In the genomic region with DNA sequence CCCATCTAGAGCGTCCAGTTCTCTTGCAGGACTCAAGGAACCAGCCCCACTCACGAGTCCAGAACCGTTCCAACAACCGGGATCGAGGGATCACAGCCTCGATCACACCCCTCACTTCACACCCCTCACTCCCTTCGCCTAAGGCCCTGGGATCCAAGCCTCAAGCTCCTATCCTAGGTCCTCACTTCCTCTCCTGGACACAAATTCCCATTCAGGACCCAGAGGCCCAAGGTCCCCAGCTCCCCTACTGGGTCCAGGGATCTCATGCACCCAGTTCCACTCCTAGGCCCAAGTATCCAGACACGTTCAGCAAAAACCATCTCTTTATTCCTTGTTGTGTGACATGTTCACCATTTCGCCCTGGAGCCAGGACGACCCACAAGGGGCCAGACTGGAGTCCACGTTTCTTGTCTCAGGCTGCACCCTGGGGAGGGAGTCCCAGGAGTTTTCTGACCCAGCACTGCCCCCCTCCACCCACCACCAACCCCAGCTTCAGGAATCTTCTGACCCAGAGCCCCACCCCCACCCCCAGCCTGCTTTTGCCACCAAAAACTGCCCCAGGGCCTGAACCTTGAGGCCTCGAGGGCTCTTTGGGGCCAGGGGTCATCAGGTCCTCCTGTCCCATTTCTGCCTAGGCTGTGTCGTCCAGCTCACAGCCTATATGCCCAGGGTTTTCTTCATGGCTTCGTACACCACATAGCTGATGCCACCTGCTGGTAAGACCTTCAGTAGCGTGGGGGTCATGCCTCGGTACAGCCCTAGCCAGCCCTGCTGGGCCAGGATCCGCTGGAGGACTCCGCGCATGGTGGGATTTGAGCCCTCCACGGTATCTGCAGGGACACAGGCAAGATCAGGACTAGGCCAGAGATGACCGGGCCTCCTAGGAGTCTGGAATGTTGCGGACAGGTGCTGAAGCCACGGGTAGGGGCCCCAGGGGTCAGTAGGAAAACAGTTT, we compare ENCODE assay signal across 8 cellular contexts. TPM values are rescaled to one million over a fixed set of nuclear protein-coding genes. Genes with fewer than 3 reads are reported as not detected.
DNase-seq lines count a peak whose midpoint lies in the region; ATAC-seq, FAIRE-seq and TF ChIP-seq lines count a peak whose summit lies in the region.

No MANE protein-coding gene starts in this region.

- TF ChIP-seq POLR2A in GM12891 (IDR thresholded peaks at IDR 0.05; ENCODE audit: low read depth, low read length): no peak

- H3K27ac ChIP-seq in PC-3 (ENCODE audit: low read length): no peak overlapping the region

- POLR2A ChIA-PET in PC-3 (lab: Charles Lee; ENCODE audit: unreplicated experiment): interaction anchor here (1.2 kb wide), 1 partner anchor 33 kb away, joined by 3 read pairs; a partner anchor contains a TSS

- H3K27me3 Mint-ChIP-seq in effector memory CD8-positive, alpha-beta T cell: no peaks in the 10 kb centered on the region
- H3K27me3 Mint-ChIP-seq in progenitor cell of endocrine pancreas: peaks cover 12% of the 10 kb centered on the region

- peak overlapping the region; percentile 4; the same call in 1 of the 2 replicates for H3K4me2 ChIP-seq in PC-3 (ENCODE audit: low read length)

- no peaks in the 10 kb centered on the region for H3K9me3 Mint-ChIP-seq in effector memory CD8-positive, alpha-beta T cell
- H3K9me3 Mint-ChIP-seq in progenitor cell of endocrine pancreas (ENCODE audit: low read depth): no peaks in the 10 kb centered on the region

- peaks cover 32% of the 10 kb centered on the region for H3K79me2 ChIP-seq in PC-3 (ENCODE audit: low read length)

- no peak overlapping the region for H3K4me3 ChIP-seq in PC-3 (ENCODE audit: low read length)

- peak overlapping the region; percentile 55 to 70 for H3K4me3 Mint-ChIP-seq in effector memory CD8-positive, alpha-beta T cell
- H3K4me3 Mint-ChIP-seq in progenitor cell of endocrine pancreas (ENCODE audit: low read depth): peak overlapping the region; percentile 70

- TSS peak; percentile 98 for BruUV-seq in PC-3 (replicated peaks; lab: Mats Ljungman, UMichigan)

- H3K27me3 ChIP-seq in PC-3 (ENCODE audit: low read length): no peaks in the 10 kb centered on the region

- CTCF ChIA-PET in PC-3 (lab: Charles Lee): no interaction called here

- H3K9me2 ChIP-seq in PC-3 (replicated peaks; ENCODE audit: low read length): no peaks in the 10 kb centered on the region

- peaks cover 16% of the 10 kb centered on the region; the same call in 1 of the 2 replicates for H3K36me3 ChIP-seq in PC-3 (ENCODE audit: low read depth, low read length)

- DNase-seq in GM12891 (ENCODE audit: insufficient read length, low spot score): no peak
- peak; percentile 19 for DNase-seq in PC-3
- DNase-seq in effector memory CD8-positive, alpha-beta T cell: no peak
- DNase-seq in progenitor cell of endocrine pancreas (ENCODE audit: low spot score, unreplicated experiment): no peak
- no peak for DNase-seq in NCI-H524 treated with DMSO at 0.1 percent for 48 hours (lab: John Stamatoyannopoulos, UW)
- DNase-seq in GOT3 (lab: John Stamatoyannopoulos, UW): no peak
- DNase-seq in NCI-H345 (lab: John Stamatoyannopoulos, UW): no peak

- ATAC-seq in PC-3 (no peak), GM19328 (IDR thresholded peaks at IDR 0.05; ENCODE audit: unreplicated experiment) (no peak)
- ATAC-seq in effector memory CD8-positive, alpha-beta T cell (replicated peaks): no peak

- H3K9me3 ChIP-seq in PC-3 (ENCODE audit: low read length): no peaks in the 10 kb centered on the region

- H3F3A ChIP-seq in PC-3 (ENCODE audit: low read length, unreplicated experiment): no peaks in the 10 kb centered on the region

- peak overlapping the region; percentile 78 for H2AFZ ChIP-seq in PC-3 (ENCODE audit: low read length)

- peaks cover 17% of the 10 kb centered on the region; the same call in 1 of the 2 replicates for H3K4me1 ChIP-seq in PC-3 (ENCODE audit: insufficient read depth, low read length)

- peaks cover 24 to 33% of the 10 kb centered on the region in 2 donors for H3K4me1 Mint-ChIP-seq in effector memory CD8-positive, alpha-beta T cell (ENCODE audit: low read depth in 2 of 2)
- H3K4me1 Mint-ChIP-seq in progenitor cell of endocrine pancreas (ENCODE audit: low read depth): peaks cover 11% of the 10 kb centered on the region

- H3K27ac Mint-ChIP-seq in effector memory CD8-positive, alpha-beta T cell: peak overlapping the region; percentile 57 to 81
- peak overlapping the region; percentile 90 for H3K27ac Mint-ChIP-seq in progenitor cell of endocrine pancreas

- peaks cover 30% of the 10 kb centered on the region for H4K20me1 ChIP-seq in PC-3 (ENCODE audit: low read length)

- H3K9ac ChIP-seq in PC-3 (ENCODE audit: low read length): peak overlapping the region; percentile 12; the same call in 1 of the 2 replicates

- intact Hi-C loops in PC-3 (cut with micrococcal nuclease): loop anchor here (1.0 to 5.0 kb wide), 3 partner anchors 34 to 299 kb away; a partner anchor contains a TSS

- peaks cover 19% of the 10 kb centered on the region for H3K36me3 Mint-ChIP-seq in effector memory CD8-positive, alpha-beta T cell (ENCODE audit: insufficient read depth)
- peaks cover 6% of the 10 kb centered on the region for H3K36me3 Mint-ChIP-seq in progenitor cell of endocrine pancreas (ENCODE audit: insufficient read depth)

- TF ChIP-seq CTCF in PC-3 (conservative IDR thresholded peaks at IDR 0.05; ENCODE audit: low read depth, low read length) (peak; percentile 41; the same call in 1 of the 2 replicates), progenitor cell of endocrine pancreas (IDR thresholded peaks at IDR 0.05; ENCODE audit: unreplicated experiment) (no peak)

- peak; percentile 51 for FAIRE-seq in GM12891 (lab: Jason Lieb, UNC)

TF ChIP-seq in GM12891, 5 proteins besides CTCF, POLR2A, EP300 and RAD21:
- TF ChIP-seq PAX5 (IDR thresholded peaks at IDR 0.05; ENCODE audit: insufficient read depth, low read length, severe bottlenecking) (no peak), SPI1 (IDR thresholded peaks at IDR 0.05; ENCODE audit: low read depth, low read length) (0 out of 2 replicates have a peak, but pooled peaks have one; percentile 2)

RNA-seq across cellular contexts. Expression of a gene that starts 1.4 kb away (rescaled TPM):
- 179 TPM for polyA plus RNA-seq in GM12891 (2012; ENCODE audit: low read depth, missing spikeins)
- total RNA-seq in PC-3 (2014; rRNA removed) (373 and 518 TPM in 2 replicates), progenitor cell of endocrine pancreas (419 and 436 TPM in 2 replicates)

RNA-seq across cellular contexts. Expression of a gene that starts 7.6 kb away (rescaled TPM):
- polyA plus RNA-seq in GM12891 (2012; ENCODE audit: low read depth, missing spikeins): 0.36 TPM
- total RNA-seq in PC-3 (2014; rRNA removed): 0.26 TPM in 1 of 2 replicates, not detected in the other
- total RNA-seq in progenitor cell of endocrine pancreas: 1.4 and 1.5 TPM in 2 replicates

RNA-seq across cellular contexts. Expression of a gene that starts 33.0 kb away (rescaled TPM):
- 61.4 TPM for polyA plus RNA-seq in GM12891 (2012; ENCODE audit: low read depth, missing spikeins)
- total RNA-seq in PC-3 (2014; rRNA removed) (89.4 and 114 TPM in 2 replicates), progenitor cell of endocrine pancreas (75.1 and 77.8 TPM in 2 replicates)

RNA-seq across cellular contexts. Expression of a gene that starts 33.6 kb away (rescaled TPM):
- 34.7 TPM for polyA plus RNA-seq in GM12891 (2012; ENCODE audit: low read depth, missing spikeins)
- total RNA-seq in PC-3 (2014; rRNA removed) (61.4 and 80.0 TPM in 2 replicates), progenitor cell of endocrine pancreas (75.2 and 76.2 TPM in 2 replicates)

RNA-seq across cellular contexts. Expression of a gene that starts 38.1 kb away (rescaled TPM):
- polyA plus RNA-seq in GM12891 (2012; ENCODE audit: low read depth, missing spikeins): 0.86 TPM
- total RNA-seq in PC-3 (2014; rRNA removed) (67.4 and 71.3 TPM in 2 replicates), progenitor cell of endocrine pancreas (63.0 and 71.2 TPM in 2 replicates)
